19 cellular contexts compared by ENCODE assay signal in the genomic region with DNA sequence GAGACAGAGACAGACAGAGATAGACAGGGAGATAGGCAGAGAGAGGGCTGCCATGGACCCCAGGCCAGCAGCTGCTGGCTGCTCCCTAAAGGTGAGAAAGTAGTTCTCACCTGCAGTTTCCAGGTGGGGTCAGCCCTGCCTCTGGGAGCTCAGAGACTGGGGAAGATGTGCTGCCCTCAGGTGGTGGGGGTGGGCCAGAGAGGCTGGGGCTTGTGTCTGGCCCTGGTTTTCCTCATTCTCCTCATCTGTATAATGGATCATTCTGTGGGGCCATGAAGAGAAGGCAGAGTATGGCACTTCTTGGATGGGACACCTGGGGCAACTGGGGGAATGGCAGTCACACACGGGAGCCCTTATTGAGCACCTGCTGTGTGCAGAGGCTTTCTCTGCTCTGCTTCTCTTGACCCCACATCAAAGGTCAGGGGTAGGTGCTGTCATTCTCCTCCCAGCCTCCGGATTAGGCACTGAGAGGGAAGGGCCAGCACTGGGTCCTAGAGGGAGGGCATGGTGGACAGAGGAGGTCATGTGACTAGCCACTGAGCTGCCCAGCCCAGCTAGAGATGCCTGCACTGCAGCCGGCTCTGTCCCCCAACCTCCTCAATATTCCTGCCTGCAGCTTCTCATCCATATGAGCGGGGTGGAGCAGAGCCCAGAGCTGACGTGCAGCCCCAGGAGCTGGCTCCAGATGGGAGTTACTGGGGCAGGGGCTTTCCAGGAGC. TPM values are rescaled to one million over a fixed set of nuclear protein-coding genes. Genes with fewer than 3 reads are reported as not detected.
DNase-seq lines count a peak whose midpoint lies in the region; ATAC-seq and TF ChIP-seq lines count a peak whose summit lies in the region.
"Had no signal": no experiment of that assay in that cellular context is flagged by ENCODE, and none has a peak within 500 bp of the region (broad histone marks: within the 10 kb centered on the region; RNA-seq: fewer than 3 reads in every experiment).

No MANE protein-coding gene starts in this region.

- no peak overlapping the region for H3K9ac ChIP-seq in OCI-LY1 (ENCODE audit: low read length)

- 58% methylated on average over 5 of the region's 5 CpGs for WGBS in prostate gland

- no peaks in the 10 kb centered on the region for H3K79me2 ChIP-seq in OCI-LY1 (ENCODE audit: insufficient read depth, low read length)

- no peak for ATAC-seq in foreskin keratinocyte
- no peak for ATAC-seq in HG02588 (IDR thresholded peaks at IDR 0.05; ENCODE audit: unreplicated experiment)
- ATAC-seq: GM12878 had no signal

- H3K4me1 ChIP-seq in OCI-LY1 (ENCODE audit: insufficient read depth, low read length, severe bottlenecking) (no peaks in the 10 kb centered on the region), foreskin keratinocyte (no peaks in the 10 kb centered on the region), tibial artery (peaks cover 0 to 67% (median 49%) of the 10 kb centered on the region in 4 donors), prostate gland (replicated peaks) (no peaks in the 10 kb centered on the region)

- H3K27me3 ChIP-seq in OCI-LY1 (ENCODE audit: insufficient read depth, low read length) (no peaks in the 10 kb centered on the region), foreskin keratinocyte (peaks cover 9% of the 10 kb centered on the region), tibial artery (no peaks in the 10 kb centered on the region), prostate gland (replicated peaks; ENCODE audit: insufficient read depth) (no peaks in the 10 kb centered on the region)

- H3K27ac ChIP-seq in OCI-LY1 (ENCODE audit: low read depth, low read length, poor library complexity, severe bottlenecking) (no peak overlapping the region), foreskin keratinocyte (no peak overlapping the region), tibial artery (peak overlapping the region; percentile 61 to 85), prostate gland (no peak overlapping the region)
- H3K27ac ChIP-seq: epithelial cell of prostate had no signal

- H3K4me3 ChIP-seq in OCI-LY1 (ENCODE audit: low read depth, low read length, poor library complexity, severe bottlenecking) (no peak overlapping the region), tibial artery (no peak overlapping the region), prostate gland (no peak overlapping the region)
- H3K4me3 ChIP-seq: gastroesophageal sphincter, GM12878 had no signal

- H3K9me3 ChIP-seq in OCI-LY1 (ENCODE audit: low read length) = no peaks in the 10 kb centered on the region
- H3K9me3 ChIP-seq in tibial artery = no peaks in the 10 kb centered on the region
- no peaks in the 10 kb centered on the region for H3K9me3 ChIP-seq in prostate gland
- H3K9me3 ChIP-seq: gastroesophageal sphincter had no signal

- H3K9me2 ChIP-seq in OCI-LY1 (ENCODE audit: low read depth, low read length) = no peaks in the 10 kb centered on the region

- no peak overlapping the region for H2AFZ ChIP-seq in OCI-LY1 (ENCODE audit: low read length)

- H3K36me3 ChIP-seq in OCI-LY1 (ENCODE audit: insufficient read depth, low read length) (no peaks in the 10 kb centered on the region), tibial artery (no peaks in the 10 kb centered on the region), prostate gland (no peaks in the 10 kb centered on the region)
- H3K36me3 ChIP-seq: gastroesophageal sphincter had no signal

- intact Hi-C loops in tibial artery (cut with DNase I; ENCODE audit: low total_unique reads) = no loop called here
- intact Hi-C loops in prostate gland (cut with DNase I) = no loop called here

- DNase-seq in stimulated activated CD4-positive, alpha-beta T cell treated with anti-CD3 and anti-CD28 coated beads, Interleukin-15, amount 100 ng/mL, for 24 hours = peak; percentile 8
- DNase-seq in stimulated activated CD4-positive, alpha-beta T cell treated with anti-CD3 and anti-CD28 coated beads, Interleukin-1b, Interleukin-23, amount 100 ng/mL, for 48 hours = no peak
- DNase-seq in foreskin keratinocyte (no peak), tibial artery (peak in 1 of 2 donors; percentile 64), prostate gland (ENCODE audit: low spot score) (no peak), NCI-H187 (lab: John Stamatoyannopoulos, UW) (no peak)
- DNase-seq: activated CD4-positive, CD25-positive, alpha-beta regulatory T cell; activated T-cell treated with anti-CD3 and anti-CD28 coated beads for 4 hours; COR-L47; NCI-H1436 treated with DMSO at 0.1 percent for 48 hours; NCI-H2227 treated with DMSO at 0.1 percent for 48 hours; SIG-M5; stimulated activated CD4-positive, alpha-beta T cell treated with anti-CD3 and anti-CD28 coated beads, Interleukin-2, amount 100 ng/mL, for 48 hours had no signal

- H3F3A ChIP-seq in OCI-LY1 (ENCODE audit: insufficient read depth, low read length) = no peaks in the 10 kb centered on the region

- TF ChIP-seq POLR2A in prostate gland (IDR thresholded peaks at IDR 0.05) = no peak

- H4K20me1 ChIP-seq in OCI-LY1 (ENCODE audit: insufficient read depth, low read length) = no peaks in the 10 kb centered on the region

- TF ChIP-seq CTCF in OCI-LY1 (IDR thresholded peaks at IDR 0.05; ENCODE audit: low read length) (peak; percentile 46), foreskin keratinocyte (conservative IDR thresholded peaks at IDR 0.05) (peak; percentile 46), tibial artery (IDR thresholded peaks at IDR 0.05) (no peak), prostate gland (IDR thresholded peaks at IDR 0.05) (no peak)

- no peak overlapping the region for H3K4me2 ChIP-seq in OCI-LY1 (ENCODE audit: low read length)

RNA-seq across cellular contexts. Expression of a gene that starts 4.1 kb away (rescaled TPM):
- total RNA-seq in foreskin keratinocyte (not detected in 2 replicates), prostate gland (1 to 10 TPM in 1 of 2 donors, under 1 TPM in 1; 0.27 to 1.2 TPM)
- polyA plus RNA-seq in foreskin keratinocyte = not detected in 2 replicates
- total RNA-seq: GM12878, LHCN-M2 had no signal

Comparison
In these comparisons a context has a peak if more than half of its experiments do, and no peak if none do; other contexts are left out.
1. H3K27ac ChIP-seq: peak in tibial artery (2 of 2); none in OCI-LY1 (single experiment), foreskin keratinocyte (single experiment) and prostate gland (0 of 2).
2. CTCF ChIP-seq: peak in OCI-LY1 (single experiment) and foreskin keratinocyte (single experiment); none in tibial artery (0 of 2) and prostate gland (0 of 4).